ENCODE assay signal across 8 cellular contexts in genomic region chrX:131841496-131842410, GRCh38.
DNase-seq lines count a peak whose midpoint lies in the region; ATAC-seq and TF ChIP-seq lines count a peak whose summit lies in the region.

No MANE protein-coding gene starts in this region.

- 46 to 56% (median 50%) methylated on average over 23 to 29 of the region's 31 CpGs for WGBS in psoas muscle, 3 donors

- ATAC-seq in CD8-positive, alpha-beta T cell, result peak; percentile 46
- ATAC-seq in GM18502 (IDR thresholded peaks at IDR 0.05; ENCODE audit: poor library complexity, unreplicated experiment), result peak; percentile 88
- ATAC-seq in HG03097 (IDR thresholded peaks at IDR 0.05; ENCODE audit: low FRiP score, unreplicated experiment), result peak; percentile 72
- ATAC-seq in psoas muscle, result peak; percentile 49 to 78 (median 63)
- no peak for ATAC-seq in GM19324 (IDR thresholded peaks at IDR 0.05; ENCODE audit: low FRiP score, unreplicated experiment)

- no peaks in the 10 kb centered on the region for H3K27me3 Mint-ChIP-seq in CD8-positive, alpha-beta T cell (ENCODE audit: low read depth)
- peaks cover 2% of the 10 kb centered on the region for H3K27me3 Mint-ChIP-seq in glutamatergic neuron (ENCODE audit: unreplicated experiment)

- H3K4me3 ChIP-seq in CD8-positive, alpha-beta T cell (ENCODE audit: low read depth, low read length), result no peak overlapping the region
- no peak overlapping the region for H3K4me3 ChIP-seq in psoas muscle

- no peak overlapping the region for H3K27ac ChIP-seq in CD8-positive, alpha-beta T cell (ENCODE audit: low read depth, low read length)
- no peak overlapping the region for H3K27ac ChIP-seq in psoas muscle

- TF ChIP-seq CTCF in CD8-positive, alpha-beta T cell (IDR thresholded peaks at IDR 0.05), result peak; percentile 69
- TF ChIP-seq CTCF in glutamatergic neuron (IDR thresholded peaks at IDR 0.05; ENCODE audit: partially characterized antibody, unreplicated experiment) (peak; percentile 85), psoas muscle (IDR thresholded peaks at IDR 0.05) (peak; percentile 89)

- no peaks in the 10 kb centered on the region for H3K36me3 ChIP-seq in CD8-positive, alpha-beta T cell (ENCODE audit: insufficient read depth, low read length)
- H3K36me3 ChIP-seq in psoas muscle (ENCODE audit: insufficient read depth in 1 of 2, low read depth in 1 of 2), result no peaks in the 10 kb centered on the region

- H3K9me3 Mint-ChIP-seq in CD8-positive, alpha-beta T cell, result no peaks in the 10 kb centered on the region
- no peaks in the 10 kb centered on the region for H3K9me3 Mint-ChIP-seq in glutamatergic neuron (ENCODE audit: unreplicated experiment)

- H3K36me3 Mint-ChIP-seq in CD8-positive, alpha-beta T cell, result no peaks in the 10 kb centered on the region
- H3K36me3 Mint-ChIP-seq in glutamatergic neuron (ENCODE audit: unreplicated experiment), result no peaks in the 10 kb centered on the region

- POLR2A ChIA-PET in CD8-positive, alpha-beta T cell (lab: Charles Lee), result interaction anchor here (1.3 kb wide), 1 partner anchor 378 kb away, joined by 4 read pairs; the partner anchor contains the start of gene RAP2C

- CTCF ChIA-PET in CD8-positive, alpha-beta T cell (lab: Charles Lee), result interaction anchor here (0.6 to 1.9 kb wide), 29 partner anchors 9 to 1133 kb away, joined by 3 to 15 read pairs (median 4); partner anchors contain the start of gene RAP2C

- intact Hi-C loops in CD8-positive, alpha-beta T cell (cut with DNase I, micrococcal nuclease), result loop anchor here (1.0 to 10.0 kb wide), 11 partner anchors 165 to 791 kb away; partner anchors contain the start of genes RAP2C (in 1 of the 2) and STK26 (in 1 of the 2)
- intact Hi-C loops in psoas muscle (cut with DNase I), result loop anchor here (2.0 to 10.0 kb wide), 3 partner anchors 233 to 793 kb away; no protein-coding TSS in a partner anchor

- H3K27ac Mint-ChIP-seq in CD8-positive, alpha-beta T cell, result no peak overlapping the region
- no peak overlapping the region for H3K27ac Mint-ChIP-seq in glutamatergic neuron (ENCODE audit: unreplicated experiment)

- no peaks in the 10 kb centered on the region for H3K27me3 ChIP-seq in CD8-positive, alpha-beta T cell (ENCODE audit: insufficient read depth, low read length)
- peaks cover 0 to 18% (median 0%) of the 10 kb centered on the region in 3 donors for H3K27me3 ChIP-seq in psoas muscle (ENCODE audit: insufficient read depth in 3 of 3, low read length in 2 of 3)

- H3K4me3 Mint-ChIP-seq in CD8-positive, alpha-beta T cell, result no peak overlapping the region
- no peak overlapping the region for H3K4me3 Mint-ChIP-seq in glutamatergic neuron (ENCODE audit: unreplicated experiment)

- H3K4me1 Mint-ChIP-seq in CD8-positive, alpha-beta T cell (ENCODE audit: low read depth), result no peaks in the 10 kb centered on the region
- peaks cover 2% of the 10 kb centered on the region for H3K4me1 Mint-ChIP-seq in glutamatergic neuron (ENCODE audit: low read depth, unreplicated experiment)

- H3K4me1 ChIP-seq in CD8-positive, alpha-beta T cell (ENCODE audit: insufficient read depth, low read length), result no peaks in the 10 kb centered on the region
- H3K4me1 ChIP-seq in psoas muscle, result no peaks in the 10 kb centered on the region

- peak in 3 of 7 experiments; percentile 13 to 67 (median 34) for DNase-seq in CD8-positive, alpha-beta T cell
- DNase-seq in NCI-H226 (peak; percentile 7), glutamatergic neuron (peak; percentile 15), psoas muscle (no peak)
- DNase-seq in activated T-cell treated with anti-CD3 and anti-CD28 coated beads, Interleukin-2, amount 50 U/mL, for 48 hours, result peak; percentile 58 to 59

- H3K9me3 ChIP-seq in CD8-positive, alpha-beta T cell (ENCODE audit: low read length), result no peaks in the 10 kb centered on the region
- no peaks in the 10 kb centered on the region for H3K9me3 ChIP-seq in psoas muscle

Comparison
In these comparisons a context has a peak if more than half of its experiments do, and no peak if none do; other contexts are left out.
1. DNase-seq: peak in NCI-H226 (single experiment), activated T-cell treated with anti-CD3 and anti-CD28 coated beads, Interleukin-2, amount 50 U/mL, for 48 hours (2 of 2) and glutamatergic neuron (single experiment); none in psoas muscle (0 of 2).
2. Peak in every context shown above with its lines, with median percentiles within 50 percentile points of each other: CTCF ChIP-seq.